Comparison of ENCODE assay signal across 2 cellular contexts in genomic region chr12:106918746-106919145, GRCh38.
TF ChIP-seq lines count a peak whose summit lies in the region.

No MANE protein-coding gene starts in this region.

TF ChIP-seq in GM12878, 131 proteins besides CTCF, POLR2A, EP300 and RAD21 (continued from another document):
- TF ChIP-seq SMC3 (IDR thresholded peaks at IDR 0.05; ENCODE audit: borderline replicate concordance, low read length), result peak; percentile 56; the same call in 1 of the 2 replicates

TF ChIP-seq in neural cell, 6 proteins besides CTCF, POLR2A, EP300 and RAD21 (continued from another document):
- TF ChIP-seq, protein P1, sequence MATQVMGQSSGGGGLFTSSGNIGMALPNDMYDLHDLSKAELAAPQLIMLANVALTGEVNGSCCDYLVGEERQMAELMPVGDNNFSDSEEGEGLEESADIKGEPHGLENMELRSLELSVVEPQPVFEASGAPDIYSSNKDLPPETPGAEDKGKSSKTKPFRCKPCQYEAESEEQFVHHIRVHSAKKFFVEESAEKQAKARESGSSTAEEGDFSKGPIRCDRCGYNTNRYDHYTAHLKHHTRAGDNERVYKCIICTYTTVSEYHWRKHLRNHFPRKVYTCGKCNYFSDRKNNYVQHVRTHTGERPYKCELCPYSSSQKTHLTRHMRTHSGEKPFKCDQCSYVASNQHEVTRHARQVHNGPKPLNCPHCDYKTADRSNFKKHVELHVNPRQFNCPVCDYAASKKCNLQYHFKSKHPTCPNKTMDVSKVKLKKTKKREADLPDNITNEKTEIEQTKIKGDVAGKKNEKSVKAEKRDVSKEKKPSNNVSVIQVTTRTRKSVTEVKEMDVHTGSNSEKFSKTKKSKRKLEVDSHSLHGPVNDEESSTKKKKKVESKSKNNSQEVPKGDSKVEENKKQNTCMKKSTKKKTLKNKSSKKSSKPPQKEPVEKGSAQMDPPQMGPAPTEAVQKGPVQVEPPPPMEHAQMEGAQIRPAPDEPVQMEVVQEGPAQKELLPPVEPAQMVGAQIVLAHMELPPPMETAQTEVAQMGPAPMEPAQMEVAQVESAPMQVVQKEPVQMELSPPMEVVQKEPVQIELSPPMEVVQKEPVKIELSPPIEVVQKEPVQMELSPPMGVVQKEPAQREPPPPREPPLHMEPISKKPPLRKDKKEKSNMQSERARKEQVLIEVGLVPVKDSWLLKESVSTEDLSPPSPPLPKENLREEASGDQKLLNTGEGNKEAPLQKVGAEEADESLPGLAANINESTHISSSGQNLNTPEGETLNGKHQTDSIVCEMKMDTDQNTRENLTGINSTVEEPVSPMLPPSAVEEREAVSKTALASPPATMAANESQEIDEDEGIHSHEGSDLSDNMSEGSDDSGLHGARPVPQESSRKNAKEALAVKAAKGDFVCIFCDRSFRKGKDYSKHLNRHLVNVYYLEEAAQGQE (IDR thresholded peaks at IDR 0.05; ENCODE audit: borderline replicate concordance), result no peak
